Comparison of ENCODE assay signal across 9 cellular contexts in the genomic region with DNA sequence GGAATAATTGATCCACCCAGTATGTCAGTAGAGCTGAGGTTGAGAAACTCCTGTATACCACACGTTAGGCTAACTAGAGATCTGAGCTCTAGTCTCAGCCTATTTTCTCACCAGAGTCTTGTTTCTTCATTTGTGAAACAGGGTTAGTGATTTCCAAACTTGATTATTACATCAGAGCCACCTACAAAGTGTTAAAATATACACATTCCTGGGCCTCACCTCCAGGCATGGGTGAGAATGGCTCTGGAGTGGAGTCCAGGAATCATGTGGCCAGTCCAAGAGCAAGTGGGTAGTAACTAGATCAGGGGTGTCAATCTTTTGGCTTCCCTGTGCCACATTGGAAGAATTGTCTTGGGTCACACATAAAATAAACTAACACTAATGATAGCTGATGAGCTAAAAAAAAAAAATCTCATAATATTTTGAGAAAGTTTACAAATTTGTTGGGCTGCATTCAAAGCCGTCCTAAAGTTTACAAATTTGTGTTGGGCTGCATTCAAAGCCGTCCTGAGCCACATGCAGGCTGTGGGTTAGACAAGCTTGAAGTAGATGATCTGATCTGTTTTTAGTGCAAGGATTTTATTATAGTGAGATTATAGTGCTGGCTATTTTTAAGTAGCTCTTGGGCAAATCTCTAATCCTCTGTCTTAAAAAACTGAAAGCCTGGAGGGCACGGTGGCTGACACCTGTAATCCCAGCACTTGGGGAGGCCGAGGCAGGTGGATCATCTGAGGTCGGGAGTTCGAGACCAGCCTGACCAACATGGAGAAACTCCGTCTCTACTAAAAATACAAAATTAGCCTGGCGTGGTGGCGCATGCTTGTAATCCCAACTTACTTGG. TPM values are rescaled to one million over a fixed set of nuclear protein-coding genes. Genes with fewer than 3 reads are reported as not detected.
DNase-seq lines count a peak whose midpoint lies in the region; ATAC-seq, FAIRE-seq and TF ChIP-seq lines count a peak whose summit lies in the region.
"Had no signal": no experiment of that assay in that cellular context is flagged by ENCODE, and none has a peak within 500 bp of the region (broad histone marks: within the 10 kb centered on the region; RNA-seq: fewer than 3 reads in every experiment).

No MANE protein-coding gene starts in this region.

- H3K4me3 ChIP-seq in DOHH2 (ENCODE audit: low read length) (peak overlapping the region; percentile 90), NB4 (ENCODE audit: low read depth, low read length) (peak overlapping the region; percentile 100), mammary epithelial cell (replicated peaks in 1 of 3; ENCODE audit: insufficient read depth in 1 of 3, low read depth in 2 of 3, low read length in 3 of 3) (peak overlapping the region; percentile 61 to 89 (median 86)), psoas muscle (peak overlapping the region; percentile 82)

- DNase-seq in NB4 (ENCODE audit: low read depth): peak; percentile 29
- no peak for DNase-seq in mammary epithelial cell
- no peak for DNase-seq in psoas muscle
- DNase-seq in GM12891 (ENCODE audit: insufficient read length, low spot score): no peak
- DNase-seq in NK-92 treated with Interleukin-12 subunit alpha and Interleukin-12 subunit beta, amount 100 ng/mL, for 24 hours (lab: John Stamatoyannopoulos, UW): no peak
- DNase-seq in NCI-H187 (lab: John Stamatoyannopoulos, UW): no peak
- DNase-seq: NCI-H524 had no signal

- BruUV-seq in mammary epithelial cell (replicated peaks; lab: Mats Ljungman, UMichigan): no TSS peak

- no peak overlapping the region for H2AFZ ChIP-seq in mammary epithelial cell (ENCODE audit: low read depth, low read length)

- H3F3A ChIP-seq in DOHH2 (ENCODE audit: control insufficient read depth, insufficient read depth): peaks cover 16% of the 10 kb centered on the region

- 82% methylated on average over 10 of the region's 10 CpGs for WGBS in mammary epithelial cell (ENCODE audit: low coverage, missing lambda C conversion rate)
- WGBS in psoas muscle, 3 donors: 66 to 84% (median 68%) methylated on average over 10 of the region's 10 CpGs

- intact Hi-C loops in mammary epithelial cell (cut with micrococcal nuclease): no loop called here
- intact Hi-C loops in psoas muscle (cut with DNase I): loop anchor here in 1 of 2 donors (2.0 kb wide), 1 partner anchor 25 kb away; a partner anchor contains a TSS

- H3K27me3 ChIP-seq in DOHH2 (ENCODE audit: control insufficient read depth, low read length) (no peaks in the 10 kb centered on the region), mammary epithelial cell (ENCODE audit: insufficient read depth, low read length) (no peaks in the 10 kb centered on the region), psoas muscle (ENCODE audit: insufficient read depth in 3 of 3, low read length in 2 of 3) (no peaks in the 10 kb centered on the region)

- H3K27ac ChIP-seq in DOHH2 (ENCODE audit: low read depth, low read length) (no peak overlapping the region), mammary epithelial cell (ENCODE audit: insufficient read depth, low read depth, low read length) (peak overlapping the region; percentile 56), psoas muscle (peak overlapping the region; percentile 86)

- H3K4me1 ChIP-seq in DOHH2 (ENCODE audit: control insufficient read depth, low read length) (peaks cover 40% of the 10 kb centered on the region), mammary epithelial cell (ENCODE audit: insufficient read depth, low read length) (peaks cover 54% of the 10 kb centered on the region), psoas muscle (peaks cover 61% of the 10 kb centered on the region)

- H3K36me3 ChIP-seq in DOHH2 (ENCODE audit: control insufficient read depth, low read length) (peaks cover 65% of the 10 kb centered on the region), mammary epithelial cell (ENCODE audit: insufficient read depth, low read length) (peaks cover 21% of the 10 kb centered on the region), psoas muscle (ENCODE audit: insufficient read depth in 1 of 2, low read depth in 1 of 2) (peaks cover 0 to 53% of the 10 kb centered on the region in 2 donors)

- H4K20me1 ChIP-seq in DOHH2 (ENCODE audit: control insufficient read depth, insufficient read depth, low read depth, low read length) (peaks cover 35% of the 10 kb centered on the region; the same call in 1 of the 2 replicates), mammary epithelial cell (ENCODE audit: insufficient read depth, low read length) (no peaks in the 10 kb centered on the region)

- H3K9ac ChIP-seq in mammary epithelial cell (ENCODE audit: insufficient read depth, low read length): peak overlapping the region; percentile 75

- ATAC-seq in psoas muscle: no peak
- ATAC-seq: sciatic nerve had no signal

- H3K9me3 ChIP-seq in DOHH2 (ENCODE audit: control insufficient read depth, insufficient read depth, low read length) (no peaks in the 10 kb centered on the region), mammary epithelial cell (replicated peaks; ENCODE audit: insufficient read depth, low read length) (no peaks in the 10 kb centered on the region), psoas muscle (no peaks in the 10 kb centered on the region)

- H3K4me2 ChIP-seq in DOHH2 (ENCODE audit: low read length) (peak overlapping the region; percentile 69), mammary epithelial cell (ENCODE audit: insufficient read depth, low read depth, low read length) (peak overlapping the region; percentile 78)

- peaks cover 63% of the 10 kb centered on the region for H3K79me2 ChIP-seq in DOHH2 (ENCODE audit: control insufficient read depth, low read length)
- peaks cover 75% of the 10 kb centered on the region for H3K79me2 ChIP-seq in mammary epithelial cell (ENCODE audit: insufficient read depth, low read length)

- in situ Hi-C loops in mammary epithelial cell (cut with MboI; ENCODE audit: low sequenced_read_pairs in 2 of 2): no loop called here

- dilution Hi-C loops in mammary epithelial cell (cut with HindIII; ENCODE audit: low sequenced_read_pairs): loop anchor here (10.0 kb wide), 1 partner anchor 295 kb away; no protein-coding TSS in a partner anchor

- TF ChIP-seq CTCF in DOHH2 (IDR thresholded peaks at IDR 0.05; ENCODE audit: low read depth, low read length, poor library complexity, severe bottlenecking): no peak
- TF ChIP-seq CTCF in NB4 (IDR thresholded peaks at IDR 0.05; ENCODE audit: low read depth, low read length): no peak
- TF ChIP-seq CTCF in mammary epithelial cell (conservative IDR thresholded peaks at IDR 0.05 in 1 of 2, IDR thresholded peaks at IDR 0.05 in 1 of 2; ENCODE audit: extremely low read depth in 1 of 2, insufficient read depth in 1 of 2, low read depth in 1 of 2, low read length in 2 of 2): no peak
- no peak for TF ChIP-seq CTCF in psoas muscle (IDR thresholded peaks at IDR 0.05)

- CTCF ChIA-PET in mammary epithelial cell (lab: Charles Lee; ENCODE audit: low non-redundant PET): interaction anchor here (0.5 to 0.6 kb wide), 2 partner anchors 20 to 1963 kb away, joined by 4 read pairs; no protein-coding TSS in a partner anchor

- H3K9me2 ChIP-seq in DOHH2 (replicated peaks; ENCODE audit: control insufficient read depth, low read length): no peaks in the 10 kb centered on the region

- TF ChIP-seq POLR2A in NB4 (IDR thresholded peaks at IDR 0.05; ENCODE audit: extremely low read depth, insufficient read length) (no peak), GM12891 (IDR thresholded peaks at IDR 0.05; ENCODE audit: low read depth, low read length) (no peak)

- no peak for FAIRE-seq in GM12891 (lab: Jason Lieb, UNC)

TF ChIP-seq in GM12891, 5 proteins besides CTCF, POLR2A, EP300 and RAD21:
- TF ChIP-seq SPI1 (IDR thresholded peaks at IDR 0.05; ENCODE audit: low read depth, low read length) (no peak), POU2F2 (IDR thresholded peaks at IDR 0.05; ENCODE audit: low read depth, low read length) (no peak)

RNA-seq across cellular contexts. Expression of a gene that starts 20.4 kb away (rescaled TPM):
- total RNA-seq in mammary epithelial cell (1 to 10 TPM in 1 of 2 donors, under 1 TPM in 1; 0.66 to 1.2 TPM), psoas muscle (1 to 10 TPM in 2 of 4 donors, under 1 TPM in 2; 0.18 to 1.7 (median 1.0) TPM)
- polyA plus RNA-seq in mammary epithelial cell (0.71 TPM), psoas muscle (1 to 10 TPM; 1.2 to 1.6 (median 1.3) TPM)
- not detected for polyA minus RNA-seq in mammary epithelial cell
- 0.23 TPM for polyA plus RNA-seq in GM12891 (2012; ENCODE audit: low read depth, missing spikeins)

RNA-seq across cellular contexts. Expression of a gene that starts 22.7 kb away (rescaled TPM):
- total RNA-seq in mammary epithelial cell (10 to 100 TPM in 1 of 2 donors, 1 to 10 TPM in 1; 3.3 to 17.0 TPM), psoas muscle (10 to 100 TPM in 3 of 4 donors, 1 to 10 TPM in 1; 9.5 to 14.6 (median 11.9) TPM)
- polyA plus RNA-seq in mammary epithelial cell (18.8 TPM), psoas muscle (10 to 100 TPM in 1 of 3 donors, 1 to 10 TPM in 2; 6.4 to 12.6 (median 8.1) TPM)
- 18.6 TPM for polyA minus RNA-seq in mammary epithelial cell
- not detected for polyA plus RNA-seq in GM12891 (2012; ENCODE audit: low read depth, missing spikeins)

RNA-seq across cellular contexts. Expression of a gene that starts 25.4 kb away (rescaled TPM):
- total RNA-seq in mammary epithelial cell (100 to 1,000 TPM in 1 of 2 donors, 10 to 100 TPM in 1; 65.1 to 221 TPM), psoas muscle (10 to 100 TPM in 3 of 4 donors, 1 to 10 TPM in 1; 8.1 to 17.8 (median 13.0) TPM)
- polyA plus RNA-seq in mammary epithelial cell (48.7 TPM), psoas muscle (1 to 10 TPM; 1.2 to 8.7 (median 7.6) TPM)
- 31.0 TPM for polyA minus RNA-seq in mammary epithelial cell
- polyA plus RNA-seq in GM12891 (2012; ENCODE audit: low read depth, missing spikeins): 0.13 TPM

RNA-seq across cellular contexts. Expression of a gene that starts 59.0 kb away (rescaled TPM):
- total RNA-seq in mammary epithelial cell: 10 to 100 TPM; 22.0 to 51.3 TPM
- 30.6 TPM for polyA plus RNA-seq in mammary epithelial cell
- polyA minus RNA-seq in mammary epithelial cell: 21.1 TPM
- total RNA-seq in psoas muscle: 10 to 100 TPM in 3 of 4 donors, 1 to 10 TPM in 1; 6.6 to 23.1 (median 12.4) TPM
- polyA plus RNA-seq in psoas muscle: 10 to 100 TPM; 11.2 to 14.7 (median 13.9) TPM
- 11.8 TPM for polyA plus RNA-seq in GM12891 (2012; ENCODE audit: low read depth, missing spikeins)
